Comparison of ENCODE assay signal across 8 cellular contexts in genomic region chr6:3750324-3751018, GRCh38. TPM values are rescaled to one million over a fixed set of nuclear protein-coding genes. Genes with fewer than 3 reads are reported as not detected.
DNase-seq lines count a peak whose midpoint lies in the region; ATAC-seq and TF ChIP-seq lines count a peak whose summit lies in the region.

No MANE protein-coding gene starts in this region.

- H3K27ac Mint-ChIP-seq in activated T-cell treated with anti-CD3 and anti-CD28 coated beads, Interleukin-2, amount 50 U/mL, for 24 hours = no peak overlapping the region
- H3K27ac Mint-ChIP-seq in immature natural killer cell = no peak overlapping the region

- H3K4me3 ChIP-seq in cardiac fibroblast (replicated peaks in 1 of 2; ENCODE audit: low read depth in 2 of 2, low read length in 2 of 2) = peak overlapping the region; percentile 86 to 88

- peak overlapping the region; percentile 47 for H3K4me3 Mint-ChIP-seq in activated T-cell treated with anti-CD3 and anti-CD28 coated beads, Interleukin-2, amount 50 U/mL, for 24 hours
- H3K4me3 Mint-ChIP-seq in immature natural killer cell = peak overlapping the region; percentile 36 to 70 (median 64)

- H3K27me3 Mint-ChIP-seq in activated T-cell treated with anti-CD3 and anti-CD28 coated beads, Interleukin-2, amount 50 U/mL, for 24 hours = peaks cover 66% of the 10 kb centered on the region
- peaks cover 11 to 22% (median 15%) of the 10 kb centered on the region in 3 donors for H3K27me3 Mint-ChIP-seq in immature natural killer cell (ENCODE audit: low read depth in 3 of 3)

- no peaks in the 10 kb centered on the region for H3K9me3 Mint-ChIP-seq in activated T-cell treated with anti-CD3 and anti-CD28 coated beads, Interleukin-2, amount 50 U/mL, for 24 hours
- H3K9me3 Mint-ChIP-seq in immature natural killer cell = no peaks in the 10 kb centered on the region

- intact Hi-C loops in sciatic nerve (cut with DNase I) = loop anchor here (5.0 kb wide), 1 partner anchor 77 kb away; no protein-coding TSS in a partner anchor

- H3K36me3 Mint-ChIP-seq in activated T-cell treated with anti-CD3 and anti-CD28 coated beads, Interleukin-2, amount 50 U/mL, for 24 hours (ENCODE audit: low read depth) = no peaks in the 10 kb centered on the region
- no peaks in the 10 kb centered on the region for H3K36me3 Mint-ChIP-seq in immature natural killer cell

- no peak for TF ChIP-seq CTCF in cardiac fibroblast (IDR thresholded peaks at IDR 0.05; ENCODE audit: low read depth, low read length)

- peak; percentile 85 for ATAC-seq in sciatic nerve
- no peak for ATAC-seq in GM18498 (IDR thresholded peaks at IDR 0.05; ENCODE audit: unreplicated experiment)
- ATAC-seq in HG03045 (IDR thresholded peaks at IDR 0.05; ENCODE audit: unreplicated experiment) = no peak

- H3K4me1 Mint-ChIP-seq in activated T-cell treated with anti-CD3 and anti-CD28 coated beads, Interleukin-2, amount 50 U/mL, for 24 hours (ENCODE audit: low read depth) = peaks cover 2% of the 10 kb centered on the region
- H3K4me1 Mint-ChIP-seq in immature natural killer cell = peaks cover 7% of the 10 kb centered on the region in 2 donors

- peak; percentile 40 for DNase-seq in activated T-cell treated with anti-CD3 and anti-CD28 coated beads, Interleukin-2, amount 50 U/mL, for 24 hours
- DNase-seq in activated T-cell treated with anti-CD3 and anti-CD28 coated beads for 4 hours (no peak), NCI-H2196 (lab: John Stamatoyannopoulos, UW; ENCODE audit: unreplicated experiment) (peak; percentile 73), cardiac fibroblast (ENCODE audit: low read depth in 2 of 2) (peak; percentile 76 to 79), immature natural killer cell (peak in 1 of 3 donors; percentile 5), sciatic nerve (ENCODE audit: low spot score) (peak; percentile 95)

RNA-seq across cellular contexts. Expression of gene PXDC1, which starts 1.0 kb away (rescaled TPM):
- not detected for polyA plus RNA-seq in immature natural killer cell
- total RNA-seq in sciatic nerve = 48.3 TPM
